ENCODE assay signal across 1 cellular context in the genomic region with DNA sequence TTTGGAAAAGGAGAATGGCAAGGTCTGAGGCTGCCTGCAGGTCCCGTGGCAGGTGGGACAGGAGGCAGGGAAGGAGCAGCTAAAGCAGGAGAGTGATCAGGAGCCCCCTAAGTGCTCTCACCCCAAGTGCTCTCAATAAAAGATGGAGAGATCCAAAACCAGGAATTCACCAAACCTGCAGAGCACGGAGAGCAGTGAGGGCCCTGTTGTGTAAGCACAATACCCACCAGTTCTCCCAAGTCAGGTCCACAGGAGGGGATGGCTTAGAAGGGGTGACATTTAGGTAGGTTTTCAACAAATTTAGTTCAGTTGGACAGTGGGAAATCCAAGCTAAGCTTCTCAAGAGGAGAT.
TF ChIP-seq lines count a peak whose summit lies in the region.

No MANE protein-coding gene starts in this region.

TF ChIP-seq in HepG2, 621 proteins besides CTCF, POLR2A, EP300 and RAD21 (continued from another document and continues in another):
- TF ChIP-seq, protein P1, sequence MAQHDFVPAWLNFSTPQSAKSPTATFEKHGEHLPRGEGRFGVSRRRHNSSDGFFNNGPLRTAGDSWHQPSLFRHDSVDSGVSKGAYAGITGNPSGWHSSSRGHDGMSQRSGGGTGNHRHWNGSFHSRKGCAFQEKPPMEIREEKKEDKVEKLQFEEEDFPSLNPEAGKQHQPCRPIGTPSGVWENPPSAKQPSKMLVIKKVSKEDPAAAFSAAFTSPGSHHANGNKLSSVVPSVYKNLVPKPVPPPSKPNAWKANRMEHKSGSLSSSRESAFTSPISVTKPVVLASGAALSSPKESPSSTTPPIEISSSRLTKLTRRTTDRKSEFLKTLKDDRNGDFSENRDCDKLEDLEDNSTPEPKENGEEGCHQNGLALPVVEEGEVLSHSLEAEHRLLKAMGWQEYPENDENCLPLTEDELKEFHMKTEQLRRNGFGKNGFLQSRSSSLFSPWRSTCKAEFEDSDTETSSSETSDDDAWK (CRISPR knock-in tag; IDR thresholded peaks at IDR 0.05), result no peak
- TF ChIP-seq RBFOX2 (IDR thresholded peaks at IDR 0.05; ENCODE audit: low read depth, low read length), result 0 out of 2 replicates have a peak, but pooled peaks have one; percentile 14
- no peak for TF ChIP-seq FOXO1 (CRISPR knock-in tag; IDR thresholded peaks at IDR 0.05)
- TF ChIP-seq NONO (IDR thresholded peaks at IDR 0.05), result no peak
- TF ChIP-seq NONO (CRISPR knock-in tag; conservative IDR thresholded peaks at IDR 0.05), result no peak
- no peak for TF ChIP-seq TGIF2 (CRISPR knock-in tag; IDR thresholded peaks at IDR 0.05)
- TF ChIP-seq ARNT (IDR thresholded peaks at IDR 0.05), result no peak
- TF ChIP-seq, protein P2, sequence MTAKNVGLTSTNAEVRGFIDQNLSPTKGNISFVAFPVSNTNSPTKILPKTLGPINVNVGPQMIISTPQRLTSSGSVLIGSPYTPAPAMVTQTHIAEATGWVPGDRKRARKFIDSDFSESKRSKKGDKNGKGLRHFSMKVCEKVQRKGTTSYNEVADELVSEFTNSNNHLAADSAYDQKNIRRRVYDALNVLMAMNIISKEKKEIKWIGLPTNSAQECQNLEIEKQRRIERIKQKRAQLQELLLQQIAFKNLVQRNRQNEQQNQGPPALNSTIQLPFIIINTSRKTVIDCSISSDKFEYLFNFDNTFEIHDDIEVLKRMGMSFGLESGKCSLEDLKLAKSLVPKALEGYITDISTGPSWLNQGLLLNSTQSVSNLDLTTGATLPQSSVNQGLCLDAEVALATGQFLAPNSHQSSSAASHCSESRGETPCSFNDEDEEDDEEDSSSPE (CRISPR knock-in tag; IDR thresholded peaks at IDR 0.05), result no peak
- TF ChIP-seq, protein P3, sequence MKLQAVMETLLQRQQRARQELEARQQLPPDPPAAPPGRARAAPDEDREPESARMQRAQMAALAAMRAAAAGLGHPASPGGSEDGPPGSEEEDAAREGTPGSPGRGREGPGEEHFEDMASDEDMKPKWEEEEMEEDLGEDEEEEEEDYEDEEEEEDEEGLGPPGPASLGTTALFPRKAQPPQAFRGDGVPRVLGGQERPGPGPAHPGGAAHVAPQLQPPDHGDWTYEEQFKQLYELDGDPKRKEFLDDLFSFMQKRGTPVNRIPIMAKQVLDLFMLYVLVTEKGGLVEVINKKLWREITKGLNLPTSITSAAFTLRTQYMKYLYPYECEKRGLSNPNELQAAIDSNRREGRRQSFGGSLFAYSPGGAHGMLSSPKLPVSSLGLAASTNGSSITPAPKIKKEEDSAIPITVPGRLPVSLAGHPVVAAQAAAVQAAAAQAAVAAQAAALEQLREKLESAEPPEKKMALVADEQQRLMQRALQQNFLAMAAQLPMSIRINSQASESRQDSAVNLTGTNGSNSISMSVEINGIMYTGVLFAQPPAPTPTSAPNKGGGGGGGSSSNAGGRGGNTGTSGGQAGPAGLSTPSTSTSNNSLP (IDR thresholded peaks at IDR 0.05; ENCODE audit: low read depth, low read length), result no peak
- TF ChIP-seq, protein P4, sequence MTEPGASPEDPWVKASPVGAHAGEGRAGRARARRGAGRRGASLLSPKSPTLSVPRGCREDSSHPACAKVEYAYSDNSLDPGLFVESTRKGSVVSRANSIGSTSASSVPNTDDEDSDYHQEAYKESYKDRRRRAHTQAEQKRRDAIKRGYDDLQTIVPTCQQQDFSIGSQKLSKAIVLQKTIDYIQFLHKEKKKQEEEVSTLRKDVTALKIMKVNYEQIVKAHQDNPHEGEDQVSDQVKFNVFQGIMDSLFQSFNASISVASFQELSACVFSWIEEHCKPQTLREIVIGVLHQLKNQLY (CRISPR knock-in tag; IDR thresholded peaks at IDR 0.05), result no peak
- TF ChIP-seq TAF1 (CRISPR knock-in tag; IDR thresholded peaks at IDR 0.05), result no peak
- TF ChIP-seq SP2 (CRISPR knock-in tag; IDR thresholded peaks at IDR 0.05), result no peak
- TF ChIP-seq KAT7 (CRISPR knock-in tag; IDR thresholded peaks at IDR 0.05; ENCODE audit: borderline replicate concordance), result 0 out of 2 replicates have a peak, but pooled peaks have one; percentile 6
- no peak for TF ChIP-seq POLR2AphosphoS5 (IDR thresholded peaks at IDR 0.05; ENCODE audit: low read depth, low read length)
- TF ChIP-seq KDM6A (CRISPR knock-in tag; IDR thresholded peaks at IDR 0.05; ENCODE audit: low read depth), result no peak
- TF ChIP-seq ZNF496 (CRISPR knock-in tag; IDR thresholded peaks at IDR 0.05; ENCODE audit: insufficient replicate concordance), result no peak
- no peak for TF ChIP-seq ZFP1 (CRISPR knock-in tag; IDR thresholded peaks at IDR 0.05)
- 0 out of 2 replicates have a peak, but pooled peaks have one; percentile 2 for TF ChIP-seq ZNF607 (CRISPR knock-in tag; IDR thresholded peaks at IDR 0.05; ENCODE audit: borderline replicate concordance)
- TF ChIP-seq, protein P5, sequence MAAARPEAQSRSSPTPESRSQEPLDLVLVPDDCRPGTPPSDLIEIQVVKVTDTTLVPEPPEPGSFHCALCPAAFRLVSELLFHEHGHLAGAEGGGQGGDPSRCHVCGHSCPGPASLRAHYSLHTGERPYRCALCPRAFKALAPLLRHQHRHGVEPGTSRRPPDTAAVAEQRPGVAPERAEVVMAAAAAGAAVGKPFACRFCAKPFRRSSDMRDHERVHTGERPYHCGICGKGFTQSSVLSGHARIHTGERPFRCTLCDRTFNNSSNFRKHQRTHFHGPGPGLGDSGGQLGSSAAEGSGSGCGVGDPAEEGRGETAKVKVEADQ (CRISPR knock-in tag; IDR thresholded peaks at IDR 0.05; ENCODE audit: borderline replicate concordance), result no peak
- TF ChIP-seq BRD4 (CRISPR knock-in tag; IDR thresholded peaks at IDR 0.05), result no peak
- TF ChIP-seq MTF2 (CRISPR knock-in tag; IDR thresholded peaks at IDR 0.05; ENCODE audit: borderline replicate concordance), result no peak
- 0 out of 2 replicates have a peak, but pooled peaks have one; percentile 33 for TF ChIP-seq ZC3H13 (CRISPR knock-in tag; IDR thresholded peaks at IDR 0.05)
- no peak for TF ChIP-seq SP140L (CRISPR knock-in tag; IDR thresholded peaks at IDR 0.05; ENCODE audit: borderline replicate concordance)
- TF ChIP-seq TMF1 (CRISPR knock-in tag; IDR thresholded peaks at IDR 0.05; ENCODE audit: low read depth), result no peak
- TF ChIP-seq ESRRA (CRISPR knock-in tag; IDR thresholded peaks at IDR 0.05; ENCODE audit: low read depth), result no peak
- no peak for TF ChIP-seq ZNF17 (CRISPR knock-in tag; IDR thresholded peaks at IDR 0.05)
- no peak for TF ChIP-seq YEATS2 (CRISPR knock-in tag; IDR thresholded peaks at IDR 0.05; ENCODE audit: borderline replicate concordance)
- TF ChIP-seq NCOA1 (CRISPR knock-in tag; IDR thresholded peaks at IDR 0.05), result no peak
- TF ChIP-seq ZNF569 (CRISPR knock-in tag; IDR thresholded peaks at IDR 0.05; ENCODE audit: borderline replicate concordance), result no peak
- no peak for TF ChIP-seq ZNF766 (CRISPR knock-in tag; IDR thresholded peaks at IDR 0.05; ENCODE audit: borderline replicate concordance)
- TF ChIP-seq ZNF713 (CRISPR knock-in tag; IDR thresholded peaks at IDR 0.05), result no peak
- TF ChIP-seq ZNF558 (CRISPR knock-in tag; IDR thresholded peaks at IDR 0.05; ENCODE audit: borderline replicate concordance), result 0 out of 2 replicates have a peak, but pooled peaks have one; percentile 4
- TF ChIP-seq TRIM24 (CRISPR knock-in tag; IDR thresholded peaks at IDR 0.05), result no peak
- TF ChIP-seq NRL (CRISPR knock-in tag; IDR thresholded peaks at IDR 0.05; ENCODE audit: borderline replicate concordance), result 0 out of 2 replicates have a peak, but pooled peaks have one; percentile 33
- TF ChIP-seq, protein P6, sequence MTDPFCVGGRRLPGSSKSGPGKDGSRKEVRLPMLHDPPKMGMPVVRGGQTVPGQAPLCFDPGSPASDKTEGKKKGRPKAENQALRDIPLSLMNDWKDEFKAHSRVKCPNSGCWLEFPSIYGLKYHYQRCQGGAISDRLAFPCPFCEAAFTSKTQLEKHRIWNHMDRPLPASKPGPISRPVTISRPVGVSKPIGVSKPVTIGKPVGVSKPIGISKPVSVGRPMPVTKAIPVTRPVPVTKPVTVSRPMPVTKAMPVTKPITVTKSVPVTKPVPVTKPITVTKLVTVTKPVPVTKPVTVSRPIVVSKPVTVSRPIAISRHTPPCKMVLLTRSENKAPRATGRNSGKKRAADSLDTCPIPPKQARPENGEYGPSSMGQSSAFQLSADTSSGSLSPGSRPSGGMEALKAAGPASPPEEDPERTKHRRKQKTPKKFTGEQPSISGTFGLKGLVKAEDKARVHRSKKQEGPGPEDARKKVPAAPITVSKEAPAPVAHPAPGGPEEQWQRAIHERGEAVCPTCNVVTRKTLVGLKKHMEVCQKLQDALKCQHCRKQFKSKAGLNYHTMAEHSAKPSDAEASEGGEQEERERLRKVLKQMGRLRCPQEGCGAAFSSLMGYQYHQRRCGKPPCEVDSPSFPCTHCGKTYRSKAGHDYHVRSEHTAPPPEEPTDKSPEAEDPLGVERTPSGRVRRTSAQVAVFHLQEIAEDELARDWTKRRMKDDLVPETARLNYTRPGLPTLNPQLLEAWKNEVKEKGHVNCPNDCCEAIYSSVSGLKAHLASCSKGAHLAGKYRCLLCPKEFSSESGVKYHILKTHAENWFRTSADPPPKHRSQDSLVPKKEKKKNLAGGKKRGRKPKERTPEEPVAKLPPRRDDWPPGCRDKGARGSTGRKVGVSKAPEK (CRISPR knock-in tag; IDR thresholded peaks at IDR 0.05; ENCODE audit: borderline replicate concordance), result no peak
- TF ChIP-seq, protein P7, sequence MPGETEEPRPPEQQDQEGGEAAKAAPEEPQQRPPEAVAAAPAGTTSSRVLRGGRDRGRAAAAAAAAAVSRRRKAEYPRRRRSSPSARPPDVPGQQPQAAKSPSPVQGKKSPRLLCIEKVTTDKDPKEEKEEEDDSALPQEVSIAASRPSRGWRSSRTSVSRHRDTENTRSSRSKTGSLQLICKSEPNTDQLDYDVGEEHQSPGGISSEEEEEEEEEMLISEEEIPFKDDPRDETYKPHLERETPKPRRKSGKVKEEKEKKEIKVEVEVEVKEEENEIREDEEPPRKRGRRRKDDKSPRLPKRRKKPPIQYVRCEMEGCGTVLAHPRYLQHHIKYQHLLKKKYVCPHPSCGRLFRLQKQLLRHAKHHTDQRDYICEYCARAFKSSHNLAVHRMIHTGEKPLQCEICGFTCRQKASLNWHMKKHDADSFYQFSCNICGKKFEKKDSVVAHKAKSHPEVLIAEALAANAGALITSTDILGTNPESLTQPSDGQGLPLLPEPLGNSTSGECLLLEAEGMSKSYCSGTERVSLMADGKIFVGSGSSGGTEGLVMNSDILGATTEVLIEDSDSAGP (CRISPR knock-in tag; IDR thresholded peaks at IDR 0.05; ENCODE audit: borderline replicate concordance), result 0 out of 2 replicates have a peak, but pooled peaks have one; percentile 21
- TF ChIP-seq MIER3 (CRISPR knock-in tag; IDR thresholded peaks at IDR 0.05; ENCODE audit: borderline replicate concordance), result no peak
- TF ChIP-seq ZNF761 (CRISPR knock-in tag; conservative IDR thresholded peaks at IDR 0.05), result 0 out of 2 replicates have a peak, but pooled peaks have one; percentile 15
- TF ChIP-seq, protein P8, sequence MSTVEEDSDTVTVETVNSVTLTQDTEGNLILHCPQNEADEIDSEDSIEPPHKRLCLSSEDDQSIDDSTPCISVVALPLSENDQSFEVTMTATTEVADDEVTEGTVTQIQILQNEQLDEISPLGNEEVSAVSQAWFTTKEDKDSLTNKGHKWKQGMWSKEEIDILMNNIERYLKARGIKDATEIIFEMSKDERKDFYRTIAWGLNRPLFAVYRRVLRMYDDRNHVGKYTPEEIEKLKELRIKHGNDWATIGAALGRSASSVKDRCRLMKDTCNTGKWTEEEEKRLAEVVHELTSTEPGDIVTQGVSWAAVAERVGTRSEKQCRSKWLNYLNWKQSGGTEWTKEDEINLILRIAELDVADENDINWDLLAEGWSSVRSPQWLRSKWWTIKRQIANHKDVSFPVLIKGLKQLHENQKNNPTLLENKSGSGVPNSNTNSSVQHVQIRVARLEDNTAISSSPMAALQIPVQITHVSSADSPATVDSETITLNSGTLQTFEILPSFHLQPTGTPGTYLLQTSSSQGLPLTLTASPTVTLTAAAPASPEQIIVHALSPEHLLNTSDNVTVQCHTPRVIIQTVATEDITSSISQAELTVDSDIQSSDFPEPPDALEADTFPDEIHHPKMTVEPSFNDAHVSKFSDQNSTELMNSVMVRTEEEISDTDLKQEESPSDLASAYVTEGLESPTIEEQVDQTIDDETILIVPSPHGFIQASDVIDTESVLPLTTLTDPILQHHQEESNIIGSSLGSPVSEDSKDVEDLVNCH (CRISPR knock-in tag; IDR thresholded peaks at IDR 0.05), result no peak
- TF ChIP-seq, protein P9, sequence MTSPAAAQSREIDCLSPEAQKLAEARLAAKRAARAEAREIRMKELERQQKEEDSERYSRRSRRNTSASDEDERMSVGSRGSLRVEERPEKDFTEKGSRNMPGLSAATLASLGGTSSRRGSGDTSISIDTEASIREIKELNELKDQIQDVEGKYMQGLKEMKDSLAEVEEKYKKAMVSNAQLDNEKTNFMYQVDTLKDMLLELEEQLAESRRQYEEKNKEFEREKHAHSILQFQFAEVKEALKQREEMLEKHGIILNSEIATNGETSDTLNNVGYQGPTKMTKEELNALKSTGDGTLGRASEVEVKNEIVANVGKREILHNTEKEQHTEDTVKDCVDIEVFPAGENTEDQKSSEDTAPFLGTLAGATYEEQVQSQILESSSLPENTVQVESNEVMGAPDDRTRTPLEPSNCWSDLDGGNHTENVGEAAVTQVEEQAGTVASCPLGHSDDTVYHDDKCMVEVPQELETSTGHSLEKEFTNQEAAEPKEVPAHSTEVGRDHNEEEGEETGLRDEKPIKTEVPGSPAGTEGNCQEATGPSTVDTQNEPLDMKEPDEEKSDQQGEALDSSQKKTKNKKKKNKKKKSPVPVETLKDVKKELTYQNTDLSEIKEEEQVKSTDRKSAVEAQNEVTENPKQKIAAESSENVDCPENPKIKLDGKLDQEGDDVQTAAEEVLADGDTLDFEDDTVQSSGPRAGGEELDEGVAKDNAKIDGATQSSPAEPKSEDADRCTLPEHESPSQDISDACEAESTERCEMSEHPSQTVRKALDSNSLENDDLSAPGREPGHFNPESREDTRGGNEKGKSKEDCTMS (CRISPR knock-in tag; conservative IDR thresholded peaks at IDR 0.05), result no peak
- TF ChIP-seq, protein P10, sequence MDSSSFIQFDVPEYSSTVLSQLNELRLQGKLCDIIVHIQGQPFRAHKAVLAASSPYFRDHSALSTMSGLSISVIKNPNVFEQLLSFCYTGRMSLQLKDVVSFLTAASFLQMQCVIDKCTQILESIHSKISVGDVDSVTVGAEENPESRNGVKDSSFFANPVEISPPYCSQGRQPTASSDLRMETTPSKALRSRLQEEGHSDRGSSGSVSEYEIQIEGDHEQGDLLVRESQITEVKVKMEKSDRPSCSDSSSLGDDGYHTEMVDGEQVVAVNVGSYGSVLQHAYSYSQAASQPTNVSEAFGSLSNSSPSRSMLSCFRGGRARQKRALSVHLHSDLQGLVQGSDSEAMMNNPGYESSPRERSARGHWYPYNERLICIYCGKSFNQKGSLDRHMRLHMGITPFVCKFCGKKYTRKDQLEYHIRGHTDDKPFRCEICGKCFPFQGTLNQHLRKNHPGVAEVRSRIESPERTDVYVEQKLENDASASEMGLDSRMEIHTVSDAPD (CRISPR knock-in tag; IDR thresholded peaks at IDR 0.05), result no peak
